8 cellular contexts compared by ENCODE assay signal in the genomic region with DNA sequence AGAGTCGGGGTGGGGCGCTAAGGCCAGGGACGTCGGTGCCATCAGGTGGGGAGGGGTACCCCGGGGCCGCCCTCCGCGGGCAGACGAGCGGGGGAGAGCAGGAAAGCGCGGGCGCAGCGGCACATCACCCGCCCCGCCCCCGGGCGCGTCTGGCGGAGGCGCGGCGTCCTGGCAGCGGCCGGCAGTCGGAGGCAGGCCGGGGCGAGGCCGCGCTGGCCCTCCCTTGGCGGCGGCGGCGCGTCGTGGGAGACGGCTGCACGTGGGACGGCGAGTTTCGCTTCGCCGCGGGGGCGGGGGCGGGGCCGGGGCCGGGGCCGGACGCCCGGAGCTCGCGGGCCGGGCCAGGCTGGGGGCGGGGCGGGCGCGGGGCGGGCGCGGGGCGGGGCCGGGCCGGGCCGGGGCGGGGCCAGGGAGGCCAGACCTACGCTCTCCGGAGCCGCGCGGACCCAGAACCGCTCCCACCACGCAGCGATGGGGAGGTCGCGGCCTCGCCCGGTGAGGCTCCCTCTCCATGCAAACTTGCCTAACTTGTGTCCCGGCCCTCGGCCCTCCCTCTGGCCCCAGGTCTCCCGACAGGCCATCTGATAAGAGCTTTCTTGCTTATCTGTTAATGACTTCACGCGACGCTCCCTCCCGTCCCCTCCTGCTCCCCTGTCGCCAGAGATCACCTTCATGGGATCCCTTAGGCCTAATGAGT. TPM values are rescaled to one million over a fixed set of nuclear protein-coding genes. Genes with fewer than 3 reads are reported as not detected.
DNase-seq lines count a peak whose midpoint lies in the region; ATAC-seq and TF ChIP-seq lines count a peak whose summit lies in the region.

No MANE protein-coding gene starts in this region.

- peak overlapping the region in 1 of 3 experiments; percentile 91; a peak in 1 of 7 replicates for H3K27ac Mint-ChIP-seq in H9
- H3K27ac Mint-ChIP-seq in activated CD4-positive, alpha-beta memory T cell treated with anti-CD3 and anti-CD28 coated beads for 36 hours = no peak overlapping the region
- peak overlapping the region; percentile 19 for H3K27ac Mint-ChIP-seq in memory B cell

- H3K9me3 ChIP-seq in H9 (ENCODE audit: control insufficient read depth, low read depth, low read length) = no peaks in the 10 kb centered on the region

- POLR2A ChIA-PET in activated CD4-positive, alpha-beta memory T cell treated with anti-CD3 and anti-CD28 coated beads for 36 hours (lab: Charles Lee) = interaction anchor here (0.6 to 1.5 kb wide), 3 partner anchors 12 to 61 kb away, joined by 3 to 9 read pairs (median 3); a partner anchor contains a TSS

- peaks cover 2% of the 10 kb centered on the region; the same call in 1 of the 2 replicates for H3K4me1 ChIP-seq in H9 (ENCODE audit: insufficient read depth, low read length)

- H4K5ac ChIP-seq in H9 (ENCODE audit: insufficient read length, low read depth, low read length) = no peak overlapping the region

- no peak overlapping the region for H3K56ac ChIP-seq in H9 (ENCODE audit: insufficient read length, low read depth, low read length)

- H3K4me1 Mint-ChIP-seq in H9 = peaks cover 56 to 62% of the 10 kb centered on the region in 2 experiments
- H3K4me1 Mint-ChIP-seq in activated CD4-positive, alpha-beta memory T cell treated with anti-CD3 and anti-CD28 coated beads for 36 hours (ENCODE audit: low read depth) = peaks cover 61% of the 10 kb centered on the region
- peaks cover 47% of the 10 kb centered on the region for H3K4me1 Mint-ChIP-seq in memory B cell

- no peak overlapping the region for H3K27ac ChIP-seq in H9 (ENCODE audit: insufficient read length, low read depth, low read length)

- no peak overlapping the region for H3T11ph ChIP-seq in H9 (ENCODE audit: low read length)

- no peak overlapping the region; the same call in 1 of the 2 replicates for H3K14ac ChIP-seq in H9 (ENCODE audit: insufficient read depth, low read length)

- H3K18ac ChIP-seq in H9 (ENCODE audit: insufficient read length, low read depth, low read length) = no peak overlapping the region

- H3K27me3 ChIP-seq in H9 (ENCODE audit: insufficient read depth, low read length) = no peaks in the 10 kb centered on the region

- TF ChIP-seq CTCF in H9 (conservative IDR thresholded peaks at IDR 0.05) = no peak

- H3K9me3 Mint-ChIP-seq in H9 (no peaks in the 10 kb centered on the region), memory B cell (no peaks in the 10 kb centered on the region)
- no peaks in the 10 kb centered on the region for H3K9me3 Mint-ChIP-seq in activated CD4-positive, alpha-beta memory T cell treated with anti-CD3 and anti-CD28 coated beads for 36 hours

- no peak overlapping the region for H2AK5ac ChIP-seq in H9 (ENCODE audit: insufficient read length, low read length)

- H3K79me1 ChIP-seq in H9 (ENCODE audit: insufficient read depth, low read depth, low read length, poor library complexity, severe bottlenecking) = no peaks in the 10 kb centered on the region

- peak overlapping the region; percentile 70 for H3K4me2 ChIP-seq in H9 (ENCODE audit: insufficient read depth, insufficient read length, low read length)

- intact Hi-C loops in activated CD4-positive, alpha-beta memory T cell treated with anti-CD3 and anti-CD28 coated beads for 36 hours (cut with micrococcal nuclease) = loop anchor here (5.0 kb wide), 1 partner anchor 59 kb away; no protein-coding TSS in a partner anchor

- H3K79me2 ChIP-seq in H9 (ENCODE audit: insufficient read depth, low read length) = no peaks in the 10 kb centered on the region

- H4K20me1 ChIP-seq in H9 (ENCODE audit: control insufficient read depth, insufficient read depth, insufficient read length) = no peaks in the 10 kb centered on the region

- no peak overlapping the region for H3K9ac ChIP-seq in H9 (ENCODE audit: extremely low read depth, insufficient read length, low read length)

- ATAC-seq in memory B cell (ENCODE audit: low read depth) = peak; percentile 86

- H3K4me3 Mint-ChIP-seq in H9 (peak overlapping the region; percentile 82 to 94), memory B cell (peak overlapping the region; percentile 80)
- H3K4me3 Mint-ChIP-seq in activated CD4-positive, alpha-beta memory T cell treated with anti-CD3 and anti-CD28 coated beads for 36 hours = peak overlapping the region; percentile 59

- no peak overlapping the region for H2BK20ac ChIP-seq in H9 (ENCODE audit: low read depth, low read length, poor library complexity, severe bottlenecking)

- H3K36me3 Mint-ChIP-seq in H9 (ENCODE audit: insufficient read depth in 1 of 3, low read depth in 3 of 3) (peaks cover 0 to 4% (median 0%) of the 10 kb centered on the region in 3 experiments; a peak in 1 of 7 replicates), memory B cell (peaks cover 12% of the 10 kb centered on the region)
- no peaks in the 10 kb centered on the region for H3K36me3 Mint-ChIP-seq in activated CD4-positive, alpha-beta memory T cell treated with anti-CD3 and anti-CD28 coated beads for 36 hours

- peaks cover 11% of the 10 kb centered on the region for H3K23me2 ChIP-seq in H9 (ENCODE audit: insufficient read length, low read depth, low read length, poor library complexity, severe bottlenecking)

- H4K91ac ChIP-seq in H9 (ENCODE audit: insufficient read length, low read depth, low read length) = no peak overlapping the region

- H2AFZ ChIP-seq in H9 (ENCODE audit: low read length) = no peak overlapping the region

- no peak overlapping the region for H2BK12ac ChIP-seq in H9 (ENCODE audit: insufficient read length, low read depth, low read length)

- no CpG with 5 or more reads among the region's 86 CpGs for WGBS in H9 (ENCODE audit: extremely low coverage, insufficient read length, low lambda C conversion rate)

- H3K27me3 Mint-ChIP-seq in H9 (ENCODE audit: low read depth) (peaks cover 17% of the 10 kb centered on the region), memory B cell (no peaks in the 10 kb centered on the region)
- H3K27me3 Mint-ChIP-seq in activated CD4-positive, alpha-beta memory T cell treated with anti-CD3 and anti-CD28 coated beads for 36 hours = no peaks in the 10 kb centered on the region

- CTCF ChIA-PET in activated CD4-positive, alpha-beta memory T cell treated with anti-CD3 and anti-CD28 coated beads for 36 hours (lab: Charles Lee) = interaction anchor here (2.0 to 3.1 kb wide), 2 partner anchors 11 to 44 kb away, joined by 10 to 12 read pairs; no protein-coding TSS in a partner anchor

- DNase-seq in DMS53 treated with DMSO at 0.1 percent for 48 hours (lab: John Stamatoyannopoulos, UW; ENCODE audit: unreplicated experiment) (peak; percentile 47), H9 (peak; percentile 65), NCI-H1105 treated with DMSO at 0.1 percent for 48 hours (lab: John Stamatoyannopoulos, UW) (peak; percentile 38), memory B cell (ENCODE audit: low spot score in 2 of 2) (peak; percentile 46 to 59), SHP77 treated with DMSO at 0.1 percent for 48 hours (lab: John Stamatoyannopoulos, UW) (no peak)
- DNase-seq in activated CD4-positive, alpha-beta memory T cell treated with anti-CD3 and anti-CD28 coated beads for 36 hours = peak; percentile 70
- DNase-seq in effector CD8-positive, alpha-beta T cell (lab: John Stamatoyannopoulos, UW) = peak; percentile 39
- peak; percentile 17 to 28 for DNase-seq in stimulated activated CD8-positive, alpha-beta memory T cell treated with anti-CD3 and anti-CD28 coated beads, Interleukin-2, amount 100 ng/mL, for 1 hour (ENCODE audit: low read depth in 2 of 2)

- no peak overlapping the region for H2BK5ac ChIP-seq in H9 (ENCODE audit: insufficient read length, low read length)

- no peak overlapping the region for H3K4ac ChIP-seq in H9 (ENCODE audit: low read depth, low read length)

- no peak overlapping the region for H2BK15ac ChIP-seq in H9 (ENCODE audit: low read depth, low read length)

- H2BK120ac ChIP-seq in H9 (ENCODE audit: low read depth, low read length, poor library complexity, severe bottlenecking) = no peak overlapping the region

- H4K8ac ChIP-seq in H9 (replicated peaks; ENCODE audit: insufficient read length, low read depth, low read length) = no peak overlapping the region

- H3K23ac ChIP-seq in H9 (ENCODE audit: insufficient read length, low read depth, low read length) = no peak overlapping the region

RNA-seq across cellular contexts. Expression of a gene that starts 12.5 kb away (rescaled TPM):
- 39.1 and 40.3 TPM in 2 replicates for total RNA-seq in H9 (2021)
- 10 to 100 TPM; 41.6 to 45.6 TPM for total RNA-seq in activated CD4-positive, alpha-beta memory T cell treated with anti-CD3 and anti-CD28 coated beads for 36 hours

RNA-seq across cellular contexts. Expression of a gene that starts 53.5 kb away (rescaled TPM):
- 40.0 and 41.4 TPM in 2 replicates for total RNA-seq in H9 (2021)
- total RNA-seq in activated CD4-positive, alpha-beta memory T cell treated with anti-CD3 and anti-CD28 coated beads for 36 hours = 10 to 100 TPM; 56.3 to 57.7 TPM
